In the genomic region with DNA sequence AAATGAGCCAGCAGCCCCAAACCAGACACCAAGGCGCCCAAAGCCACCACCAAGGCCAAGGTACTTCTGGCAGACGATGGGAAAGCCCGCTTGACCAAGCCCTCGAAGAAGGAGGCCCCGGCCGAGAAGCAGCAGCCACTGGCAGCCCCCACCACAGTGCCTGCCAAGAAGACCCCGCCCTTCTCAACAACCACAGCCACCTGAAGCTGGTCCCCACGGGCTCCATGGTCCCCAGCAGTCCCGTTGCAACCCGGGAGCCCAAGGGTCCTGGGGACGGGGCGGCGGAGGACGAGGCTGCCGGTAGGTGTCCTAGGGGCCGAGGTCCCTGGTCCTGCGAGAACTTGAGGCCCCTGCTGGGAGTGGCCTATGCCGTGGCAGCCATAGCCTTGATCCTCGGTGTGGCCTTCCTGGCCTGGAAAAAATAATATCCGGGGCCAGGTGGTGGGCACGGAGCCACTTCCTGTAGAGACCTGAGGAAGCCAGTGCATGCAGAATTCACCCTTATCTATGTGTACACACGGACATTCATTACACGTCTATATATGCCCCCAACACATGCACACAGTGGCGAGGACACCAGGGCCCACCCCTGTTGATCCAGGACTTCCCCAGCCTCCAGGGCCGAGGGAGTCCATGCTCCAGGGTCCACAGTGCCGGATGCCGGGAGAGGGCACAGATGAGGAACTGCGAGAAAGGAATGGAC, we compare ENCODE assay signal across 28 cellular contexts. TPM values are rescaled to one million over a fixed set of nuclear protein-coding genes. Genes with fewer than 3 reads are reported as not detected.
"Had no signal": no experiment of that assay in that cellular context is flagged by ENCODE, and none has a peak within 500 bp of the region (broad histone marks: within the 10 kb centered on the region; RNA-seq: fewer than 3 reads in every experiment).

No MANE protein-coding gene starts in this region.

- H3K27me3 ChIP-seq: ovary, right atrium auricular region, thyroid gland had no signal

- H3K4me3 Mint-ChIP-seq: immature natural killer cell; naive thymus-derived CD4-positive, alpha-beta T cell; nephron progenitor cell had no signal

- H3K27ac ChIP-seq: dorsolateral prefrontal cortex, epithelial cell of prostate, esophagus squamous epithelium, gastroesophageal sphincter, neutrophil, ovary, right atrium auricular region, sigmoid colon, skin epidermis, suprapubic skin, thyroid gland had no signal

- DNase-seq: central memory CD4-positive, alpha-beta T cell; cortex of kidney; dorsolateral prefrontal cortex; effector CD8-positive, alpha-beta T cell; esophagus squamous epithelium; foreskin fibroblast; glutamatergic neuron; immature natural killer cell; left cardiac atrium; left ventricle myocardium superior; mesenchymal stem cell; midbrain; naive thymus-derived CD4-positive, alpha-beta T cell; nephron progenitor cell; ovary; sigmoid colon; stimulated activated CD4-positive, alpha-beta T cell treated with anti-CD3 and anti-CD28 coated beads, Interleukin-12 subunit alpha, Interleukin-12 subunit beta, amount 100 ng/mL, for 4 hours; stimulated activated CD4-positive, alpha-beta T cell treated with anti-CD3 and anti-CD28 coated beads, Interleukin-2, amount 100 ng/mL, for 48 hours; stimulated activated naive CD8-positive, alpha-beta T cell treated with anti-CD3 and anti-CD28 coated beads, Interleukin-15, Interleukin-2, amounts not matched to agents 100 U/mL and 50 U/mL, for 24 hours; thyroid gland had no signal

- H3K36me3 Mint-ChIP-seq: immature natural killer cell; naive thymus-derived CD4-positive, alpha-beta T cell had no signal

- ATAC-seq: gastroesophageal sphincter; left cardiac atrium; left ventricle myocardium superior; naive thymus-derived CD4-positive, alpha-beta T cell; stimulated activated naive CD8-positive, alpha-beta T cell treated with anti-CD3 and anti-CD28 coated beads, Interleukin-15, Interleukin-2, amounts not matched to agents 100 U/mL and 50 U/mL, for 24 hours had no signal

- H3K27ac Mint-ChIP-seq: immature natural killer cell; naive thymus-derived CD4-positive, alpha-beta T cell; nephron progenitor cell had no signal

- H3K36me3 ChIP-seq: esophagus squamous epithelium, gastroesophageal sphincter, neutrophil, ovary, right atrium auricular region, sigmoid colon, suprapubic skin, thyroid gland had no signal

- H3K4me1 Mint-ChIP-seq: nephron progenitor cell had no signal

- H3K4me1 ChIP-seq: esophagus squamous epithelium, right atrium auricular region, sigmoid colon, suprapubic skin, thyroid gland had no signal

- H3K4me3 ChIP-seq: dorsolateral prefrontal cortex, esophagus squamous epithelium, gastroesophageal sphincter, lung, ovary, right atrium auricular region, sigmoid colon, skin epidermis, suprapubic skin, thyroid gland had no signal

- H3K9me3 ChIP-seq: esophagus squamous epithelium, gastroesophageal sphincter, neutrophil, right atrium auricular region, sigmoid colon, suprapubic skin, thyroid gland had no signal

RNA-seq across cellular contexts. Expression of gene C1QTNF9, which starts 13.8 kb away (rescaled TPM):
- total RNA-seq: chondrocyte, esophagus squamous epithelium, thyroid gland had no signal
